Comparison of ENCODE assay signal across 2 cellular contexts in genomic region chr4:184371390-184371787, GRCh38.
TF ChIP-seq lines count a peak whose summit lies in the region.

No MANE protein-coding gene starts in this region.

TF ChIP-seq in SK-N-SH, 30 proteins besides CTCF, POLR2A, EP300 and RAD21 (continued from another document):
- no peak for TF ChIP-seq USF1 (IDR thresholded peaks at IDR 0.05; ENCODE audit: borderline replicate concordance, low read depth)
- no peak for TF ChIP-seq SMC3 (IDR thresholded peaks at IDR 0.05; ENCODE audit: low read depth, low read length)
- no peak for TF ChIP-seq JUND (IDR thresholded peaks at IDR 0.05)
- no peak for TF ChIP-seq NRF1 (IDR thresholded peaks at IDR 0.05; ENCODE audit: low read depth, low read length)
- TF ChIP-seq PBX3 (IDR thresholded peaks at IDR 0.05): no peak

TF ChIP-seq in SK-N-SH treated with all-trans-retinoic acid at 6 μM for 48 hours, 23 proteins besides CTCF, POLR2A, EP300 and RAD21 (continued from another document):
- TF ChIP-seq TSHZ2 (CRISPR knock-in tag; IDR thresholded peaks at IDR 0.05): no peak
- no peak for TF ChIP-seq ZFP30 (CRISPR knock-in tag; IDR thresholded peaks at IDR 0.05)
- no peak for TF ChIP-seq GLIS3 (CRISPR knock-in tag; IDR thresholded peaks at IDR 0.05)
- TF ChIP-seq RARB (CRISPR knock-in tag; IDR thresholded peaks at IDR 0.05): no peak
- no peak for TF ChIP-seq ESRRG (CRISPR knock-in tag; IDR thresholded peaks at IDR 0.05)
